ENCODE assay signal across 1 cellular context in the genomic region with DNA sequence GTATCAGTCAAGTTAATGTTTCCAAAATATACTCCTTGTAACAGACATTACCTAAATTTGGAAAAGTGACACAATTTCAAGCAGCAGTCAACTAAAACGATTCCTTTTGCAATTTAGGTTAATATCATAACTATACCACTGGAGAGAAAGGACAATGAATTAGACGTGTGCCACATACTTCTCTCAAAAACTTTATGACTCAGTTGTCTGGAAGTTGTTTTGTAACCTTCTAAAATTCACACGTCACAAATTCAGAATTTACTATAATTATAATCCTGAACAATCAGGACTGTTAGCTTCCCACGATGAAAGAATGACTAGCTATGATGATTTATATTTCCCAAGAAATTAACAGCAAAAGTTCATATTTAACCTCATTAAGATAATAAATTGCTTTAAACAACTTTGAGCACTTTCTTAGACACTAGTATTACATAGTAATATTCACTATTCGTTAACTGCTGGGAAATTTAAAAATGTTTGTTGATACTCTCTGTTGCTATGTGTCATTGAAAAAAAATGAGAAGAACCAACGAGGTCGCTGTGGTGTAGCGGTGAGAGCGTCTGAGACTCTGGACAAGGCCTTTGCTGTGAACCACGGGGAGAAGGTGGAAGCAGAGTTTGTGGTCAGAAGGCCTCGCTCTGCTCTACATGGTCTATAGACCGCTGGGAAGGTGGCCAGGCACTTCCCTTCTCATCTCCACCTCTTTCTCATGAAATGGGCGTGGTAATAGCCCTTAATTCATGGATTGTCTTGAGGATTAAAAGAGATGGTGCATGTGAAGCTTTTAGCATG.
TF ChIP-seq lines count a peak whose summit lies in the region.

No MANE protein-coding gene starts in this region.

TF ChIP-seq in IMR-90, 13 proteins besides CTCF, POLR2A, EP300 and RAD21:
- TF ChIP-seq, protein P1, sequence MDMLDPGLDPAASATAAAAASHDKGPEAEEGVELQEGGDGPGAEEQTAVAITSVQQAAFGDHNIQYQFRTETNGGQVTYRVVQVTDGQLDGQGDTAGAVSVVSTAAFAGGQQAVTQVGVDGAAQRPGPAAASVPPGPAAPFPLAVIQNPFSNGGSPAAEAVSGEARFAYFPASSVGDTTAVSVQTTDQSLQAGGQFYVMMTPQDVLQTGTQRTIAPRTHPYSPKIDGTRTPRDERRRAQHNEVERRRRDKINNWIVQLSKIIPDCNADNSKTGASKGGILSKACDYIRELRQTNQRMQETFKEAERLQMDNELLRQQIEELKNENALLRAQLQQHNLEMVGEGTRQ (IDR thresholded peaks at IDR 0.05; ENCODE audit: low read depth, low read length), result no peak
- TF ChIP-seq MAFK (IDR thresholded peaks at IDR 0.05; ENCODE audit: low read depth, low read length) (no peak), CHD1 (IDR thresholded peaks at IDR 0.05; ENCODE audit: low read depth, low read length) (no peak), ELK1 (IDR thresholded peaks at IDR 0.05; ENCODE audit: borderline replicate concordance, low read depth, low read length) (no peak), RCOR1 (IDR thresholded peaks at IDR 0.05; ENCODE audit: insufficient replicate concordance, low read length) (no peak), SMC3 (IDR thresholded peaks at IDR 0.05; ENCODE audit: low read depth, low read length) (no peak), NFE2L2 (IDR thresholded peaks at IDR 0.05; ENCODE audit: low read depth, low read length) (no peak), MXI1 (IDR thresholded peaks at IDR 0.05; ENCODE audit: borderline replicate concordance, low read depth, low read length) (no peak), RFX5 (IDR thresholded peaks at IDR 0.05; ENCODE audit: low read depth, low read length) (no peak), FOS (IDR thresholded peaks at IDR 0.05; ENCODE audit: low read depth, low read length) (no peak)
